Comparison of ENCODE assay signal across 30 cellular contexts in genomic region chrX:130304587-130305368, GRCh38. TPM values are rescaled to one million over a fixed set of nuclear protein-coding genes. Genes with fewer than 3 reads are reported as not detected.
DNase-seq lines count a peak whose midpoint lies in the region; ATAC-seq, FAIRE-seq and TF ChIP-seq lines count a peak whose summit lies in the region.
"Had no signal": no experiment of that assay in that cellular context is flagged by ENCODE, and none has a peak within 500 bp of the region (broad histone marks: within the 10 kb centered on the region; RNA-seq: fewer than 3 reads in every experiment).

No MANE protein-coding gene starts in this region.

- DNase-seq in GM12864 (ENCODE audit: low read depth) (no peak), HCT116 (ENCODE audit: low read depth, low spot score) (no peak), GM12878 (ENCODE audit: low read depth, low spot score) (no peak), HepG2 (ENCODE audit: low spot score) (no peak), Peyer's patch (no peak), NCI-H226 (no peak)
- no peak for DNase-seq in effector memory CD4-positive, alpha-beta T cell
- DNase-seq: ACHN; activated CD4-positive, alpha-beta T cell treated with anti-CD3 and anti-CD28 coated beads, Interleukin-2, amount 50 U/mL, for 48 hours; activated CD4-positive, CD25-positive, alpha-beta regulatory T cell treated with anti-CD3 and anti-CD28 coated beads, Interleukin-2, amount 50 U/mL, for 72 hours; activated naive CD8-positive, alpha-beta T cell treated with anti-CD3 and anti-CD28 coated beads, Interleukin-2, amount 50 U/mL, for 24 hours; activated T-cell treated with anti-CD3 and anti-CD28 coated beads, Interleukin-2, amount 50 U/mL, for 72 hours; BE2C; CD8-positive, alpha-beta T cell; colonic mucosa; effector memory CD8-positive, alpha-beta T cell; GM23248; kidney; midbrain; naive thymus-derived CD4-positive, alpha-beta T cell; NCI-H1105 treated with DMSO at 0.1 percent for 48 hours; NCI-H2029 treated with DMSO at 0.1 percent for 48 hours; NCI-H345; NCI-H69; occipital lobe; SK-N-SH; stimulated activated CD4-positive, alpha-beta T cell treated with anti-CD3 and anti-CD28 coated beads, Interleukin-4, amount 100 ng/mL, for 24 hours; T-helper 2 cell; tibial artery had no signal

- no peaks in the 10 kb centered on the region for H3K27me3 ChIP-seq in HCT116 (ENCODE audit: insufficient read depth, low read length)
- no peaks in the 10 kb centered on the region; a peak in 1 of 4 replicates for H3K27me3 ChIP-seq in GM12878 (replicated peaks in 1 of 2; ENCODE audit: control insufficient read depth in 2 of 2, insufficient read depth in 2 of 2, low read length in 1 of 2)
- H3K27me3 ChIP-seq in HepG2 (ENCODE audit: control insufficient read depth in 1 of 2, insufficient read depth in 2 of 2, low read length in 2 of 2): no peaks in the 10 kb centered on the region
- H3K27me3 ChIP-seq in effector memory CD4-positive, alpha-beta T cell (replicated peaks; ENCODE audit: control insufficient read depth, insufficient read depth, low read length, poor library complexity, severe bottlenecking): no peaks in the 10 kb centered on the region
- H3K27me3 ChIP-seq in Peyer's patch: no peaks in the 10 kb centered on the region
- H3K27me3 ChIP-seq: BE2C, colonic mucosa, tibial artery had no signal

- H4K20me1 ChIP-seq in HCT116 (ENCODE audit: insufficient read depth) (no peaks in the 10 kb centered on the region), GM12878 (ENCODE audit: control insufficient read depth, insufficient read depth) (no peaks in the 10 kb centered on the region), HepG2 (ENCODE audit: insufficient read depth, low read length) (no peaks in the 10 kb centered on the region)

- intact Hi-C loops in HCT116 (cut with micrococcal nuclease) (no loop called here), GM12878 (cut with micrococcal nuclease; ENCODE audit: unreplicated experiment) (no loop called here), HepG2 (cut with micrococcal nuclease; ENCODE audit: unreplicated experiment) (no loop called here)

- CTCF ChIA-PET in HCT116 (lab: Charles Lee) (no interaction called here), GM12878 (lab: Yijun Ruan, JAX) (no interaction called here), HepG2 (lab: Yijun Ruan, JAX; ENCODE audit: low intra/inter-chr PET ratio, low total read pairs) (no interaction called here)

- H3K9me2 ChIP-seq in HCT116 (ENCODE audit: insufficient read depth): no peaks in the 10 kb centered on the region
- H3K9me2 ChIP-seq: SK-N-SH had no signal

- H3K27ac ChIP-seq in HCT116 (ENCODE audit: low read depth, low read length) (no peak overlapping the region), GM12878 (ENCODE audit: control insufficient read depth, insufficient read depth) (no peak overlapping the region), HepG2 (ENCODE audit: extremely low read length, insufficient read depth, low read length) (no peak overlapping the region), Peyer's patch (no peak overlapping the region)
- H3K27ac ChIP-seq in effector memory CD4-positive, alpha-beta T cell (ENCODE audit: insufficient read depth, low read length, poor library complexity, severe bottlenecking): no peak overlapping the region
- H3K27ac ChIP-seq: colonic mucosa, GM23248, RWPE1, tibial artery had no signal

- no peak overlapping the region for H2AFZ ChIP-seq in HCT116 (ENCODE audit: low read depth, low read length, poor library complexity, severe bottlenecking)
- no peak overlapping the region for H2AFZ ChIP-seq in GM12878 (ENCODE audit: control insufficient read depth, low read depth, low read length)
- H2AFZ ChIP-seq in HepG2 (ENCODE audit: low read length): no peak overlapping the region
- H2AFZ ChIP-seq: GM23248 had no signal

- BruUV-seq in HCT116 (replicated peaks; lab: Mats Ljungman, UMichigan) (no TSS peak), GM12878 (replicated peaks; lab: Mats Ljungman, UMichigan) (no TSS peak), HepG2 (replicated peaks; lab: Mats Ljungman, UMichigan) (no TSS peak)

- POLR2A ChIA-PET in HCT116 (lab: Charles Lee): no interaction called here
- POLR2A ChIA-PET in GM12878 (lab: Charles Lee): no interaction called here
- POLR2A ChIA-PET in HepG2 (lab: Yijun Ruan, JAX): no interaction called here

- WGBS in GM12878 (ENCODE audit: insufficient coverage, insufficient replicate concordance, low lambda C conversion rate, missing lambda C conversion rate): 68% methylated on average over 5 of the region's 5 CpGs
- 83% methylated on average over 1 of the region's 5 CpGs for WGBS in HepG2 (ENCODE audit: low lambda C conversion rate)

- H3K36me3 ChIP-seq in HCT116 (ENCODE audit: control insufficient read depth in 1 of 2, insufficient read depth in 2 of 2, low read length in 2 of 2): no peaks in the 10 kb centered on the region
- H3K36me3 ChIP-seq in GM12878 (ENCODE audit: control insufficient read depth in 2 of 2, insufficient read depth in 2 of 2, low read length in 1 of 2): no peaks in the 10 kb centered on the region
- H3K36me3 ChIP-seq in HepG2 (replicated peaks in 1 of 2; ENCODE audit: control insufficient read depth in 1 of 2, insufficient read depth in 2 of 2, low read length in 2 of 2): no peaks in the 10 kb centered on the region
- no peaks in the 10 kb centered on the region for H3K36me3 ChIP-seq in effector memory CD4-positive, alpha-beta T cell (ENCODE audit: control insufficient read depth, insufficient read depth, low read length)
- no peaks in the 10 kb centered on the region for H3K36me3 ChIP-seq in Peyer's patch
- H3K36me3 ChIP-seq: BE2C, colonic mucosa, tibial artery had no signal

- H3K9me3 ChIP-seq in HCT116 (ENCODE audit: control insufficient read depth in 1 of 2, insufficient read depth in 1 of 2, low read depth in 1 of 2, low read length in 2 of 2): no peaks in the 10 kb centered on the region
- no peaks in the 10 kb centered on the region for H3K9me3 ChIP-seq in GM12878 (replicated peaks; ENCODE audit: control insufficient read depth, insufficient read depth, low read length)
- no peaks in the 10 kb centered on the region for H3K9me3 ChIP-seq in HepG2 (ENCODE audit: low read length)
- no peaks in the 10 kb centered on the region for H3K9me3 ChIP-seq in effector memory CD4-positive, alpha-beta T cell (ENCODE audit: control insufficient read depth, low read length)
- H3K9me3 ChIP-seq in Peyer's patch: no peaks in the 10 kb centered on the region
- H3K9me3 ChIP-seq: BE2C, colonic mucosa, SK-N-SH, tibial artery had no signal

- H3K79me2 ChIP-seq in HCT116 (ENCODE audit: insufficient read depth, low read length) (no peaks in the 10 kb centered on the region), GM12878 (ENCODE audit: control insufficient read depth, insufficient read depth, low read length) (no peaks in the 10 kb centered on the region), HepG2 (ENCODE audit: insufficient read depth, low read length) (no peaks in the 10 kb centered on the region)

- H3K4me1 ChIP-seq in HCT116 (ENCODE audit: control insufficient read depth in 1 of 2, insufficient read depth in 2 of 2, low read length in 2 of 2) (no peaks in the 10 kb centered on the region), GM12878 (ENCODE audit: control insufficient read depth, insufficient read depth, low read length) (no peaks in the 10 kb centered on the region), HepG2 (ENCODE audit: insufficient read depth, low read length) (no peaks in the 10 kb centered on the region), Peyer's patch (no peaks in the 10 kb centered on the region)
- H3K4me1 ChIP-seq in effector memory CD4-positive, alpha-beta T cell (ENCODE audit: control insufficient read depth, insufficient read depth, low read length, poor library complexity, severe bottlenecking): no peaks in the 10 kb centered on the region
- H3K4me1 ChIP-seq: BE2C, colonic mucosa, tibial artery had no signal

- no peak for TF ChIP-seq RAD21 in HCT116 (IDR thresholded peaks at IDR 0.05; ENCODE audit: low read depth)
- no peak for TF ChIP-seq RAD21 in GM12878 (IDR thresholded peaks at IDR 0.05; ENCODE audit: insufficient read depth, low read depth, low read length)
- TF ChIP-seq RAD21 in HepG2 (CRISPR knock-in tag; IDR thresholded peaks at IDR 0.05): no peak

- in situ Hi-C loops in GM12878 (cut with MboI) (no loop called here), HepG2 (cut with HindIII; ENCODE audit: extremely low pct_ligation_motif_present, low pct_unique_long_range_greater_than_20kb) (no loop called here)

- ATAC-seq in HCT116 (peak; percentile 67; the same call in 1 of the 2 replicates), GM12878 (peak; percentile 41; the same call in 1 of the 3 replicates), HepG2 (peak; percentile 44; the same call in 2 of the 3 replicates)
- ATAC-seq: activated naive CD8-positive, alpha-beta T cell treated with anti-CD3 and anti-CD28 coated beads, Interleukin-2, amount 50 U/mL, for 24 hours; activated T-cell treated with anti-CD3 and anti-CD28 coated beads, Interleukin-2, amount 50 U/mL, for 72 hours; CD8-positive, alpha-beta T cell; effector memory CD8-positive, alpha-beta T cell; naive thymus-derived CD4-positive, alpha-beta T cell had no signal

- H3K9ac ChIP-seq in HCT116 (ENCODE audit: low read length): no peak overlapping the region
- no peak overlapping the region for H3K9ac ChIP-seq in GM12878 (ENCODE audit: control insufficient read depth, insufficient read depth, low read length)
- H3K9ac ChIP-seq in HepG2 (ENCODE audit: insufficient read depth, low read depth, low read length): no peak overlapping the region
- H3K9ac ChIP-seq: GM23248, SK-N-SH had no signal

- SMC1A ChIA-PET in GM12878 (lab: Charles Lee; ENCODE audit: uncharacterized antibody, unreplicated experiment): no interaction called here

- no peak overlapping the region for H3K4me3 ChIP-seq in GM12864 (ENCODE audit: low read depth, low read length)
- H3K4me3 ChIP-seq in HCT116 (replicated peaks in 1 of 2; ENCODE audit: low read depth in 1 of 2, low read length in 2 of 2): no peak overlapping the region
- no peak overlapping the region for H3K4me3 ChIP-seq in GM12878
- no peak overlapping the region for H3K4me3 ChIP-seq in HepG2 (replicated peaks in 1 of 3; ENCODE audit: insufficient read depth in 1 of 3, low read depth in 2 of 3, low read length in 3 of 3)
- no peak overlapping the region for H3K4me3 ChIP-seq in effector memory CD4-positive, alpha-beta T cell (ENCODE audit: insufficient read depth, low read depth, low read length, poor library complexity, severe bottlenecking)
- H3K4me3 ChIP-seq in Peyer's patch: no peak overlapping the region
- H3K4me3 ChIP-seq: colonic mucosa, GM23248, tibial artery had no signal

- FAIRE-seq in GM12878 (lab: Jason Lieb, UNC) (no peak), HepG2 (lab: Jason Lieb, UNC) (no peak)
- FAIRE-seq: kidney had no signal

- RAD21 ChIA-PET in HCT116 (lab: Charles Lee; ENCODE audit: low non-redundant PET in 1 of 2, low total read pairs in 2 of 2, uncharacterized antibody in 2 of 2, unreplicated experiment in 2 of 2): no interaction called here
- RAD21 ChIA-PET in GM12878 (lab: Charles Lee; ENCODE audit: unreplicated experiment): no interaction called here

- TF ChIP-seq CTCF in GM12864 (IDR thresholded peaks at IDR 0.05; ENCODE audit: low read depth, low read length, missing control alignments): peak; percentile 17
- TF ChIP-seq CTCF in HCT116 (IDR thresholded peaks at IDR 0.05 in 2 of 3, conservative IDR thresholded peaks at IDR 0.05 in 1 of 3; ENCODE audit: borderline replicate concordance in 1 of 3, insufficient read depth in 1 of 3, low read depth in 2 of 3, low read length in 2 of 3): peak in 1 of 3 experiments; percentile 13; a peak in 1 of 6 replicates
- TF ChIP-seq CTCF in GM12878 (IDR thresholded peaks at IDR 0.05 in 2 of 3, conservative IDR thresholded peaks at IDR 0.05 in 1 of 3; ENCODE audit: control insufficient read depth in 2 of 3, extremely low read depth in 1 of 3, insufficient read depth in 1 of 3, low read depth in 3 of 3, low read length in 3 of 3): no peak
- TF ChIP-seq CTCF in HepG2 (CRISPR knock-in tag; IDR thresholded peaks at IDR 0.05): no peak
- TF ChIP-seq CTCF in Peyer's patch (IDR thresholded peaks at IDR 0.05): no peak

- H3K4me2 ChIP-seq in HCT116 (ENCODE audit: low read length): no peak overlapping the region
- no peak overlapping the region for H3K4me2 ChIP-seq in GM12878 (ENCODE audit: control insufficient read depth, insufficient read depth)
- no peak overlapping the region for H3K4me2 ChIP-seq in HepG2 (ENCODE audit: low read depth, low read length)
- H3K4me2 ChIP-seq: SK-N-SH had no signal

- TF ChIP-seq POLR2A in HCT116 (IDR thresholded peaks at IDR 0.05; ENCODE audit: borderline replicate concordance, extremely low read depth, insufficient read depth, insufficient read length): no peak
- TF ChIP-seq POLR2A in GM12878 (IDR thresholded peaks at IDR 0.05; ENCODE audit: low read depth, low read length): no peak
- no peak for TF ChIP-seq POLR2A in HepG2 (IDR thresholded peaks at IDR 0.05; ENCODE audit: insufficient read depth in 1 of 2, low read depth in 2 of 2, low read length in 2 of 2)
- TF ChIP-seq POLR2A in Peyer's patch (IDR thresholded peaks at IDR 0.05): no peak

- TF ChIP-seq EP300 in GM12878 (IDR thresholded peaks at IDR 0.05; ENCODE audit: borderline replicate concordance in 1 of 2, control insufficient read depth in 1 of 2, low read depth in 2 of 2, low read length in 2 of 2): no peak
- TF ChIP-seq EP300 in HepG2 (IDR thresholded peaks at IDR 0.05; ENCODE audit: low read depth in 2 of 2, low read length in 2 of 2): no peak
- TF ChIP-seq EP300 in HepG2 (CRISPR knock-in tag; IDR thresholded peaks at IDR 0.05; ENCODE audit: borderline replicate concordance): no peak

RNA-seq across cellular contexts. Expression of gene SLC25A14, which starts 34.9 kb away (rescaled TPM):
- total RNA-seq in HCT116 (2021; ENCODE audit: unreplicated experiment) (13.1 TPM), GM12878 (2014; rRNA removed) (7.6 and 11.3 TPM in 2 replicates), GM12878 (2014; rRNA removed; fragmentation: Illumina TruSeq; extraction: Trizol) (8.7 and 10.5 TPM in 2 replicates), GM12878 (2021) (7.7 and 8.9 TPM in 2 replicates), HepG2 (2016; rRNA removed; fragmentation: Illumina TruSeq; extraction: Trizol) (7.4 and 14.0 TPM in 2 replicates), Peyer's patch (10 to 100 TPM in 2 of 4 donors, 1 to 10 TPM in 1, not detected in 1; 3.5 to 13.2 (median 11.1) TPM)
- 10.6 and 12.7 TPM in 2 replicates for polyA plus RNA-seq in HCT116 (2012)
- total RNA-seq in GM12878 (2013; cell fraction: nucleolus; rRNA removed): 19.3 and 25.3 TPM in 2 replicates
- 9.8 TPM for polyA plus RNA-seq in GM12878 (2011; ENCODE audit: low read depth)
- polyA plus RNA-seq in GM12878 (2011; rRNA removed) (13.4 and 20.8 TPM in 2 replicates), GM12878 (2014; fragmentation: Illumina TruSeq; extraction: Trizol) (10.9 and 14.2 TPM in 2 replicates), GM12878 (2014; fragmentation: Nextera tagmentation; extraction: Ambion mirVana) (10 to 100 TPM; 14.5 to 16.7 TPM), GM12878 (2014; rRNA removed) (11.7 and 14.6 TPM in 2 replicates), GM12878 (2016; fragmentation: Nextera tagmentation; extraction: Ambion mirVana) (10 to 100 TPM; 16.4 to 17.0 TPM), HepG2 (2011; rRNA removed) (12.8 and 15.6 TPM in 2 replicates)
- polyA plus RNA-seq in GM12878 (2011; cell fraction: cytosol; rRNA removed): 4.9 and 5.1 TPM in 2 replicates
- polyA plus RNA-seq in GM12878 (2011; cell fraction: nucleus; rRNA removed): 22.5 and 23.8 TPM in 2 replicates
- polyA plus RNA-seq in GM12878 (2012): 8.9 and 12.5 TPM in 2 replicates
- polyA minus RNA-seq in GM12878 (2011; rRNA and poly(A)+ RNA removed): 8.0 and 8.8 TPM in 2 replicates
- 1.9 and 2.5 TPM in 2 replicates for polyA minus RNA-seq in GM12878 (2011; cell fraction: cytosol; rRNA and poly(A)+ RNA removed)
- polyA minus RNA-seq in GM12878 (2011; cell fraction: nucleus; rRNA and poly(A)+ RNA removed): 6.8 and 7.3 TPM in 2 replicates
- 5.8 and 6.3 TPM in 2 replicates for total RNA-seq in HepG2 (2016; cell fraction: cytosol; rRNA removed; fragmentation: Illumina TruSeq; extraction: Trizol; ENCODE audit: low read depth)
- total RNA-seq in HepG2 (2016; cell fraction: insoluble cytoplasmic fraction; rRNA removed; fragmentation: Illumina TruSeq; extraction: Trizol): 9.0 and 14.3 TPM in 2 replicates
- total RNA-seq in HepG2 (2016; cell fraction: membrane; rRNA removed; fragmentation: Illumina TruSeq; extraction: Trizol): 7.6 and 7.8 TPM in 2 replicates
- total RNA-seq in HepG2 (2016; cell fraction: nucleus; rRNA removed; fragmentation: Illumina TruSeq; extraction: Trizol): 18.4 and 23.6 TPM in 2 replicates
- polyA plus RNA-seq in HepG2 (2011; cell fraction: cytosol; rRNA removed): 3.6 and 6.8 TPM in 2 replicates
- polyA plus RNA-seq in HepG2 (2011; cell fraction: nucleus; rRNA removed): 28.0 and 36.8 TPM in 2 replicates
- polyA plus RNA-seq in HepG2 (2012): 11.2 and 13.6 TPM in 2 replicates
- 4.2 and 5.2 TPM in 2 replicates for polyA plus RNA-seq in HepG2 (2016; cell fraction: cytosol; fragmentation: Illumina TruSeq; extraction: Trizol; ENCODE audit: low read depth)
- 7.6 and 8.0 TPM in 2 replicates for polyA plus RNA-seq in HepG2 (2016; cell fraction: insoluble cytoplasmic fraction; fragmentation: Illumina TruSeq; extraction: Trizol; ENCODE audit: low read depth)
- polyA plus RNA-seq in HepG2 (2016; cell fraction: membrane; fragmentation: Illumina TruSeq; extraction: Trizol; ENCODE audit: low read depth): 5.2 and 6.7 TPM in 2 replicates
- polyA plus RNA-seq in HepG2 (2016; cell fraction: nucleus; fragmentation: Illumina TruSeq; extraction: Trizol; ENCODE audit: insufficient read depth, low read depth): 32.4 and 37.7 TPM in 2 replicates
- 6.7 and 13.0 TPM in 2 replicates for polyA minus RNA-seq in HepG2 (2011; rRNA and poly(A)+ RNA removed; ENCODE audit: low replicate concordance)
- 3.8 and 6.4 TPM in 2 replicates for polyA minus RNA-seq in HepG2 (2011; cell fraction: cytosol; rRNA and poly(A)+ RNA removed)
- 27.6 and 28.6 TPM in 2 replicates for polyA minus RNA-seq in HepG2 (2011; cell fraction: nucleus; rRNA and poly(A)+ RNA removed)

RNA-seq across cellular contexts. Expression of gene ZNF280C, which starts 36.1 kb away (rescaled TPM):
- 12.3 TPM for total RNA-seq in HCT116 (2021; ENCODE audit: unreplicated experiment)
- 2.3 and 3.2 TPM in 2 replicates for polyA plus RNA-seq in HCT116 (2012)
- 21.7 and 23.0 TPM in 2 replicates for total RNA-seq in GM12878 (2013; cell fraction: nucleolus; rRNA removed)
- total RNA-seq in GM12878 (2014; rRNA removed): 5.5 and 5.9 TPM in 2 replicates
- total RNA-seq in GM12878 (2014; rRNA removed; fragmentation: Illumina TruSeq; extraction: Trizol): 8.6 and 8.8 TPM in 2 replicates
- total RNA-seq in GM12878 (2021): 5.8 and 5.9 TPM in 2 replicates
- polyA plus RNA-seq in GM12878 (2011; ENCODE audit: low read depth): 1.1 TPM
- polyA plus RNA-seq in GM12878 (2011; rRNA removed): 8.4 and 13.2 TPM in 2 replicates
- 3.5 and 3.8 TPM in 2 replicates for polyA plus RNA-seq in GM12878 (2011; cell fraction: cytosol; rRNA removed)
- polyA plus RNA-seq in GM12878 (2011; cell fraction: nucleus; rRNA removed): 4.2 and 4.3 TPM in 2 replicates
- polyA plus RNA-seq in GM12878 (2012): 1.3 and 1.5 TPM in 2 replicates
- 5.5 and 6.9 TPM in 2 replicates for polyA plus RNA-seq in GM12878 (2014; fragmentation: Illumina TruSeq; extraction: Trizol)
- 1 to 10 TPM in 1 of 2 experiments, under 1 TPM in 1; 0.82 to 1.8 TPM for polyA plus RNA-seq in GM12878 (2014; fragmentation: Nextera tagmentation; extraction: Ambion mirVana)
- polyA plus RNA-seq in GM12878 (2014; rRNA removed): 3.9 and 4.6 TPM in 2 replicates
- polyA plus RNA-seq in GM12878 (2016; fragmentation: Nextera tagmentation; extraction: Ambion mirVana): 1 to 10 TPM; 7.5 to 8.0 TPM
- polyA minus RNA-seq in GM12878 (2011; rRNA and poly(A)+ RNA removed): 7.2 and 10.2 TPM in 2 replicates
- polyA minus RNA-seq in GM12878 (2011; cell fraction: cytosol; rRNA and poly(A)+ RNA removed): 3.2 and 4.5 TPM in 2 replicates
- 2.5 and 4.0 TPM in 2 replicates for polyA minus RNA-seq in GM12878 (2011; cell fraction: nucleus; rRNA and poly(A)+ RNA removed)
- 3.3 and 5.4 TPM in 2 replicates for total RNA-seq in HepG2 (2016; rRNA removed; fragmentation: Illumina TruSeq; extraction: Trizol)
- 0.40 and 0.62 TPM in 2 replicates for total RNA-seq in HepG2 (2016; cell fraction: cytosol; rRNA removed; fragmentation: Illumina TruSeq; extraction: Trizol; ENCODE audit: low read depth)
- total RNA-seq in HepG2 (2016; cell fraction: insoluble cytoplasmic fraction; rRNA removed; fragmentation: Illumina TruSeq; extraction: Trizol): 3.0 and 5.0 TPM in 2 replicates
- total RNA-seq in HepG2 (2016; cell fraction: membrane; rRNA removed; fragmentation: Illumina TruSeq; extraction: Trizol): 2.7 and 2.8 TPM in 2 replicates
- total RNA-seq in HepG2 (2016; cell fraction: nucleus; rRNA removed; fragmentation: Illumina TruSeq; extraction: Trizol): 3.1 and 5.0 TPM in 2 replicates
- polyA plus RNA-seq in HepG2 (2011; rRNA removed): 2.7 and 3.0 TPM in 2 replicates
- 1.1 and 1.8 TPM in 2 replicates for polyA plus RNA-seq in HepG2 (2011; cell fraction: cytosol; rRNA removed)
- polyA plus RNA-seq in HepG2 (2011; cell fraction: nucleus; rRNA removed): 1.4 and 2.0 TPM in 2 replicates
- 0.96 and 1.4 TPM in 2 replicates for polyA plus RNA-seq in HepG2 (2012)
- 0.08 TPM in 2 replicates for polyA plus RNA-seq in HepG2 (2016; cell fraction: cytosol; fragmentation: Illumina TruSeq; extraction: Trizol; ENCODE audit: low read depth)
- 3.0 and 3.2 TPM in 2 replicates for polyA plus RNA-seq in HepG2 (2016; cell fraction: insoluble cytoplasmic fraction; fragmentation: Illumina TruSeq; extraction: Trizol; ENCODE audit: low read depth)
- 0.23 and 0.34 TPM in 2 replicates for polyA plus RNA-seq in HepG2 (2016; cell fraction: membrane; fragmentation: Illumina TruSeq; extraction: Trizol; ENCODE audit: low read depth)
- 4.2 and 4.8 TPM in 2 replicates for polyA plus RNA-seq in HepG2 (2016; cell fraction: nucleus; fragmentation: Illumina TruSeq; extraction: Trizol; ENCODE audit: insufficient read depth, low read depth)
- polyA minus RNA-seq in HepG2 (2011; rRNA and poly(A)+ RNA removed; ENCODE audit: low replicate concordance): 2.0 and 3.9 TPM in 2 replicates
- 2.5 and 3.0 TPM in 2 replicates for polyA minus RNA-seq in HepG2 (2011; cell fraction: cytosol; rRNA and poly(A)+ RNA removed)
- 4.1 and 7.0 TPM in 2 replicates for polyA minus RNA-seq in HepG2 (2011; cell fraction: nucleus; rRNA and poly(A)+ RNA removed)
- 10 to 100 TPM in 1 of 4 donors, 1 to 10 TPM in 3; 1.8 to 12.4 (median 4.1) TPM for total RNA-seq in Peyer's patch
